ENCODE assay signal across 27 cellular contexts in genomic region chr21:21156919-21157318, GRCh38.
"Had no signal": no experiment of that assay in that cellular context is flagged by ENCODE, and none has a peak within 500 bp of the region (broad histone marks: within the 10 kb centered on the region; RNA-seq: fewer than 3 reads in every experiment).

No MANE protein-coding gene starts in this region.

- H3K9ac ChIP-seq: KMS-11 had no signal

- H3K27ac Mint-ChIP-seq: activated B cell treated with CpG ODN at 0.5 μM for 24 hours; activated CD4-positive, alpha-beta memory T cell treated with anti-CD3 and anti-CD28 coated beads for 36 hours; activated CD4-positive, alpha-beta T cell treated with anti-CD3 and anti-CD28 coated beads, Interleukin-2, amount 10 ng/mL, durations not matched to agents 24 days and 14 days; activated naive CD4-positive, alpha-beta T cell treated with anti-CD3 and anti-CD28 coated beads, Interleukin-2, amount 10 ng/mL, durations not matched to agents 7 days and 5 days; activated naive CD8-positive, alpha-beta T cell treated with anti-CD3 and anti-CD28 coated beads for 36 hours; activated T-cell treated with anti-CD3 and anti-CD28 coated beads, Interleukin-2, amount 50 U/mL, for 72 hours; activated T-helper 2 cell treated with anti-CD3 and anti-CD28 coated beads, Interferon-gamma antibody, Interleukin-2, Interleukin-4, amounts not matched to agents 10 μg/mL and 5 μg/mL and 100 μg/mL, durations not matched to agents 14 hours and 24 hours and 36 hours; T-helper 1 cell treated with Interleukin-12 subunit alpha and Interleukin-12 subunit beta and Interleukin-4 antibody, amounts not matched to agents 30 μg/mL and 1 μg/mL, for 36 hours had no signal

- H3K36me3 ChIP-seq: breast epithelium, MG63, SJSA1 had no signal

- H3K36me3 Mint-ChIP-seq: activated CD4-positive, alpha-beta memory T cell treated with anti-CD3 and anti-CD28 coated beads for 36 hours; activated naive CD4-positive, alpha-beta T cell treated with anti-CD3 and anti-CD28 coated beads, Interleukin-2, amount 10 ng/mL, durations not matched to agents 7 days and 5 days; activated naive CD8-positive, alpha-beta T cell treated with anti-CD3 and anti-CD28 coated beads for 36 hours had no signal

- H3K9me3 Mint-ChIP-seq: activated B cell treated with CpG ODN at 0.5 μM for 24 hours; activated CD4-positive, alpha-beta memory T cell treated with anti-CD3 and anti-CD28 coated beads for 36 hours; activated CD4-positive, alpha-beta T cell treated with anti-CD3 and anti-CD28 coated beads, Interleukin-2, amount 10 ng/mL, durations not matched to agents 24 days and 14 days; activated naive CD4-positive, alpha-beta T cell treated with anti-CD3 and anti-CD28 coated beads, Interleukin-2, amount 10 ng/mL, durations not matched to agents 7 days and 5 days; activated naive CD8-positive, alpha-beta T cell treated with anti-CD3 and anti-CD28 coated beads for 36 hours; activated T-cell treated with anti-CD3 and anti-CD28 coated beads, Interleukin-2, amount 50 U/mL, for 72 hours; activated T-helper 2 cell treated with anti-CD3 and anti-CD28 coated beads, Interferon-gamma antibody, Interleukin-2, Interleukin-4, amounts not matched to agents 10 μg/mL and 5 μg/mL and 100 μg/mL, durations not matched to agents 14 hours and 24 hours and 36 hours; T-helper 1 cell treated with Interleukin-12 subunit alpha and Interleukin-12 subunit beta and Interleukin-4 antibody, amounts not matched to agents 30 μg/mL and 1 μg/mL, for 36 hours had no signal

- H3K4me1 ChIP-seq: breast epithelium, SJSA1 had no signal

- DNase-seq: activated B cell treated with CpG ODN at 0.5 μM for 24 hours; activated CD4-positive, alpha-beta memory T cell treated with anti-CD3 and anti-CD28 coated beads for 36 hours; activated CD4-positive, alpha-beta T cell treated with anti-CD3 and anti-CD28 coated beads for 1 hour; activated CD4-positive, alpha-beta T cell treated with anti-CD3 and anti-CD28 coated beads, Interleukin-2, amount 10 ng/mL, durations not matched to agents 24 days and 14 days; activated CD8-positive, alpha-beta memory T cell treated with anti-CD3 and anti-CD28 coated beads for 24 hours; activated gamma-delta T cell treated with Interleukin-2 at 50 U/mL for 16 hours; activated naive CD4-positive, alpha-beta T cell treated with anti-CD3 and anti-CD28 coated beads, Interleukin-2, amount 10 ng/mL, durations not matched to agents 7 days and 5 days; activated naive CD8-positive, alpha-beta T cell treated with anti-CD3 and anti-CD28 coated beads for 36 hours; activated T-cell treated with anti-CD3 and anti-CD28 coated beads for 4 hours; activated T-cell treated with anti-CD3 and anti-CD28 coated beads, Interleukin-2, amount 50 U/mL, for 72 hours; aorta; caudate nucleus; MG63; NCI-H1105; NCI-H1436; NCI-H1694 treated with DMSO at 0.1 percent for 48 hours; NCI-H2029 treated with DMSO at 0.1 percent for 48 hours; NCI-H345; NCI-H510A; NCI-H526 treated with DMSO at 0.1 percent for 48 hours; PC-3; SHP77 had no signal

- H3K27me3 Mint-ChIP-seq: activated B cell treated with CpG ODN at 0.5 μM for 24 hours; activated CD4-positive, alpha-beta memory T cell treated with anti-CD3 and anti-CD28 coated beads for 36 hours; activated naive CD4-positive, alpha-beta T cell treated with anti-CD3 and anti-CD28 coated beads, Interleukin-2, amount 10 ng/mL, durations not matched to agents 7 days and 5 days; activated naive CD8-positive, alpha-beta T cell treated with anti-CD3 and anti-CD28 coated beads for 36 hours had no signal

- H3K4me1 Mint-ChIP-seq: activated B cell treated with CpG ODN at 0.5 μM for 24 hours; activated CD4-positive, alpha-beta T cell treated with anti-CD3 and anti-CD28 coated beads, Interleukin-2, amount 10 ng/mL, durations not matched to agents 24 days and 14 days; activated naive CD4-positive, alpha-beta T cell treated with anti-CD3 and anti-CD28 coated beads, Interleukin-2, amount 10 ng/mL, durations not matched to agents 7 days and 5 days; activated naive CD8-positive, alpha-beta T cell treated with anti-CD3 and anti-CD28 coated beads for 36 hours had no signal

- H3K27me3 ChIP-seq: breast epithelium, MG63, SJSA1 had no signal

- H3K4me3 ChIP-seq: breast epithelium, MG63, SJSA1 had no signal

- H3K4me3 Mint-ChIP-seq: activated B cell treated with CpG ODN at 0.5 μM for 24 hours; activated CD4-positive, alpha-beta memory T cell treated with anti-CD3 and anti-CD28 coated beads for 36 hours; activated CD4-positive, alpha-beta T cell treated with anti-CD3 and anti-CD28 coated beads, Interleukin-2, amount 10 ng/mL, durations not matched to agents 24 days and 14 days; activated naive CD4-positive, alpha-beta T cell treated with anti-CD3 and anti-CD28 coated beads, Interleukin-2, amount 10 ng/mL, durations not matched to agents 7 days and 5 days; activated naive CD8-positive, alpha-beta T cell treated with anti-CD3 and anti-CD28 coated beads for 36 hours; activated T-cell treated with anti-CD3 and anti-CD28 coated beads, Interleukin-2, amount 50 U/mL, for 72 hours; T-helper 1 cell treated with Interleukin-12 subunit alpha and Interleukin-12 subunit beta and Interleukin-4 antibody, amounts not matched to agents 30 μg/mL and 1 μg/mL, for 36 hours had no signal

- H3K9me3 ChIP-seq: breast epithelium, MG63, SJSA1 had no signal

- H3K27ac ChIP-seq: breast epithelium, KMS-11, SJSA1 had no signal

- H3K4me2 ChIP-seq: KMS-11 had no signal
